ENCODE assay signal across 15 cellular contexts in genomic region chr21:26572026-26572425, GRCh38. TPM values are rescaled to one million over a fixed set of nuclear protein-coding genes. Genes with fewer than 3 reads are reported as not detected.
DNase-seq lines count a peak whose midpoint lies in the region; ATAC-seq and TF ChIP-seq lines count a peak whose summit lies in the region.
"Had no signal": no experiment of that assay in that cellular context is flagged by ENCODE, and none has a peak within 500 bp of the region (broad histone marks: within the 10 kb centered on the region; RNA-seq: fewer than 3 reads in every experiment).

No MANE protein-coding gene starts in this region.

- peak overlapping the region; percentile 21 for H3K4me3 Mint-ChIP-seq in stimulated activated naive CD8-positive, alpha-beta T cell treated with anti-CD3 and anti-CD28 coated beads, Interleukin-15, Interleukin-2, amounts not matched to agents 100 ng/mL and 50 ng/mL, for 24 hours
- no peak overlapping the region for H3K4me3 Mint-ChIP-seq in CD8-positive, alpha-beta memory T cell

- H3K4me1 ChIP-seq in gastroesophageal sphincter (no peaks in the 10 kb centered on the region), neuron (ENCODE audit: insufficient read depth, low read length) (peaks cover 8% of the 10 kb centered on the region)
- H3K4me1 ChIP-seq in CD8-positive, alpha-beta memory T cell (ENCODE audit: insufficient read depth, low read length) = no peaks in the 10 kb centered on the region
- H3K4me1 ChIP-seq: BE2C, colonic mucosa had no signal

- ATAC-seq in stimulated activated naive CD8-positive, alpha-beta T cell treated with anti-CD3 and anti-CD28 coated beads, Interleukin-15, Interleukin-2, amounts not matched to agents 100 U/mL and 50 U/mL, for 24 hours = no peak
- ATAC-seq in gastroesophageal sphincter = no peak

- peak overlapping the region; percentile 14 to 48 for H3K4me3 ChIP-seq in gastroesophageal sphincter
- peak overlapping the region; percentile 85 for H3K4me3 ChIP-seq in neuron (ENCODE audit: low read length)
- no peak overlapping the region for H3K4me3 ChIP-seq in CD8-positive, alpha-beta memory T cell (ENCODE audit: low read length)

- CTCF ChIA-PET in CD8-positive, alpha-beta memory T cell (lab: Charles Lee) = no interaction called here

- no peak for TF ChIP-seq EP300 in gastroesophageal sphincter (IDR thresholded peaks at IDR 0.05)

- peak overlapping the region; percentile 90 for H2AFZ ChIP-seq in neuron (ENCODE audit: low read depth, low read length)

- TF ChIP-seq POLR2A in gastroesophageal sphincter (IDR thresholded peaks at IDR 0.05) = no peak

- peaks cover 9% of the 10 kb centered on the region for H3K9me3 Mint-ChIP-seq in stimulated activated naive CD8-positive, alpha-beta T cell treated with anti-CD3 and anti-CD28 coated beads, Interleukin-15, Interleukin-2, amounts not matched to agents 100 ng/mL and 50 ng/mL, for 24 hours
- peaks cover 4 to 24% (median 7%) of the 10 kb centered on the region in 5 donors for H3K9me3 Mint-ChIP-seq in CD8-positive, alpha-beta memory T cell

- peaks cover 0 to 23% (median 0%) of the 10 kb centered on the region in 3 donors for H3K9me3 ChIP-seq in gastroesophageal sphincter
- no peaks in the 10 kb centered on the region for H3K9me3 ChIP-seq in neuron (ENCODE audit: low read length)
- no peaks in the 10 kb centered on the region for H3K9me3 ChIP-seq in CD8-positive, alpha-beta memory T cell (ENCODE audit: low read length)
- H3K9me3 ChIP-seq: BE2C, colonic mucosa had no signal

- peaks cover 4% of the 10 kb centered on the region for H3K36me3 Mint-ChIP-seq in stimulated activated naive CD8-positive, alpha-beta T cell treated with anti-CD3 and anti-CD28 coated beads, Interleukin-15, Interleukin-2, amounts not matched to agents 100 ng/mL and 50 ng/mL, for 24 hours (ENCODE audit: low read depth)
- peaks cover 0 to 2% (median 0%) of the 10 kb centered on the region in 3 donors for H3K36me3 Mint-ChIP-seq in CD8-positive, alpha-beta memory T cell

- 53 to 63% methylated on average over 7 of the region's 7 CpGs for WGBS in gastroesophageal sphincter (ENCODE audit: low coverage in 1 of 2), 2 donors

- TF ChIP-seq CTCF in gastroesophageal sphincter (IDR thresholded peaks at IDR 0.05) = no peak

- DNase-seq in stimulated activated naive CD8-positive, alpha-beta T cell treated with anti-CD3 and anti-CD28 coated beads, Interleukin-15, Interleukin-2, amounts not matched to agents 100 U/mL and 50 U/mL, for 24 hours = no peak
- DNase-seq in CD8-positive, alpha-beta memory T cell = no peak
- DNase-seq in stimulated activated CD8-positive, alpha-beta memory T cell treated with anti-CD3 and anti-CD28 coated beads, Interleukin-4, amount 100 ng/mL, for 48 hours = no peak
- DNase-seq in stimulated activated CD4-positive, alpha-beta T cell treated with anti-CD3 and anti-CD28 coated beads, Interleukin-12 subunit alpha, Interleukin-12 subunit beta, amount 100 ng/mL, for 4 hours = no peak
- DNase-seq in SK-N-DZ (ENCODE audit: low spot score) = no peak
- DNase-seq: BE2C, colonic mucosa, hippocampal formation, IMR-90, NCI-H2081 treated with DMSO at 0.1 percent for 48 hours, ovary had no signal

- no peaks in the 10 kb centered on the region for H3K36me3 ChIP-seq in gastroesophageal sphincter
- no peaks in the 10 kb centered on the region for H3K36me3 ChIP-seq in neuron (ENCODE audit: insufficient read depth, low read length)
- no peaks in the 10 kb centered on the region for H3K36me3 ChIP-seq in CD8-positive, alpha-beta memory T cell (ENCODE audit: insufficient read depth, low read length)
- H3K36me3 ChIP-seq: BE2C, colonic mucosa, ovary had no signal

- H3K27me3 ChIP-seq in gastroesophageal sphincter (peaks cover 22% of the 10 kb centered on the region), neuron (ENCODE audit: insufficient read depth, low read length) (no peaks in the 10 kb centered on the region)
- H3K27me3 ChIP-seq in CD8-positive, alpha-beta memory T cell (ENCODE audit: insufficient read depth, low read length, poor library complexity, severe bottlenecking) = no peaks in the 10 kb centered on the region
- H3K27me3 ChIP-seq: BE2C, ovary had no signal

- H3K27me3 Mint-ChIP-seq in stimulated activated naive CD8-positive, alpha-beta T cell treated with anti-CD3 and anti-CD28 coated beads, Interleukin-15, Interleukin-2, amounts not matched to agents 100 ng/mL and 50 ng/mL, for 24 hours = peaks cover 42% of the 10 kb centered on the region
- peaks cover 0 to 7% of the 10 kb centered on the region in 2 donors for H3K27me3 Mint-ChIP-seq in CD8-positive, alpha-beta memory T cell

- H3K27ac Mint-ChIP-seq in stimulated activated naive CD8-positive, alpha-beta T cell treated with anti-CD3 and anti-CD28 coated beads, Interleukin-15, Interleukin-2, amounts not matched to agents 100 ng/mL and 50 ng/mL, for 24 hours = no peak overlapping the region
- no peak overlapping the region for H3K27ac Mint-ChIP-seq in CD8-positive, alpha-beta memory T cell

- H3K4me1 Mint-ChIP-seq in stimulated activated naive CD8-positive, alpha-beta T cell treated with anti-CD3 and anti-CD28 coated beads, Interleukin-15, Interleukin-2, amounts not matched to agents 100 ng/mL and 50 ng/mL, for 24 hours (ENCODE audit: low read depth) = peaks cover 6% of the 10 kb centered on the region
- peaks cover 0 to 3% (median 0%) of the 10 kb centered on the region in 3 donors for H3K4me1 Mint-ChIP-seq in CD8-positive, alpha-beta memory T cell

- H3K27ac ChIP-seq in gastroesophageal sphincter = peak overlapping the region in 2 of 4 donors; percentile 60 to 73
- H3K27ac ChIP-seq in CD8-positive, alpha-beta memory T cell (ENCODE audit: low read depth, low read length) = no peak overlapping the region
- H3K27ac ChIP-seq: colonic mucosa, ovary, VCaP had no signal

- POLR2A ChIA-PET in CD8-positive, alpha-beta memory T cell (lab: Charles Lee) = no interaction called here

RNA-seq across cellular contexts. Expression of gene CYYR1, which starts 1.1 kb away (rescaled TPM):
- total RNA-seq in gastroesophageal sphincter = 10 to 100 TPM in 3 of 4 donors, 1 to 10 TPM in 1; 8.9 to 28.4 (median 13.3) TPM
- not detected for total RNA-seq in CD8-positive, alpha-beta memory T cell
- not detected for polyA plus RNA-seq in CD8-positive, alpha-beta memory T cell
- polyA plus RNA-seq in SK-N-DZ (2014; cell fraction: cytosol; rRNA removed) = 0.15 TPM in 1 of 2 replicates, not detected in the other
- polyA plus RNA-seq in SK-N-DZ (2014; cell fraction: nucleus; rRNA removed) = 0.21 TPM in 1 of 2 replicates, not detected in the other
- total RNA-seq: IMR-90 had no signal
- polyA plus RNA-seq: IMR-90 had no signal

Comparison
In these comparisons a context has a peak if more than half of its experiments do, and no peak if none do; other contexts are left out.
1. RNA of gene CYYR1, which starts 1.1 kb away (total RNA-seq): 8.9 to 28.4 TPM in gastroesophageal sphincter; not detected in CD8-positive, alpha-beta memory T cell; every median in the first group is over 4 times any median in the second.